In the genomic region with DNA sequence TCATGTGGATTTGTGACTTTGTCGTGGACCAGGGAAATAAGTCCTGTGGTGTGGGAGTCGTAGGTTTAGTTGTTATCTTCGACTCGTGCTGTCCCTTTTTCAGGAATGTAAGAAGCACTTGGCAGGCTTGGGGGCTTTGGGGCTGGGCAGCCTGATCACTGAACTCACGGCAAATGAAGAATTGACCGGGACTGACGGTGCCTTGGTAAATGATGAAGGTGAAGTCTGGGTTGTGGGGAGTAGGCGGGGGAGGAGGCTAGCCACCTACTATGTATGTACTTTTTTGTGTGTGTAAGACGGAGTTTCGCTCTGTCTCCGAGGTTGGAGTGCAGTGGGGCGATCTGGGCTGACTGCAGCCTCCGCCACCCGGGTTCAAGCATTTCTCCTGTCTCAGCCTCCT, we compare ENCODE assay signal across 8 cellular contexts. TPM values are rescaled to one million over a fixed set of nuclear protein-coding genes. Genes with fewer than 3 reads are reported as not detected.
DNase-seq lines count a peak whose midpoint lies in the region; ATAC-seq and TF ChIP-seq lines count a peak whose summit lies in the region.

No MANE protein-coding gene starts in this region.

- peaks cover 38% of the 10 kb centered on the region for H3K4me1 Mint-ChIP-seq in CD8-positive, alpha-beta T cell (ENCODE audit: low read depth)
- peaks cover 27 to 31% of the 10 kb centered on the region in 2 donors for H3K4me1 Mint-ChIP-seq in effector memory CD8-positive, alpha-beta T cell (ENCODE audit: low read depth in 2 of 2)

- peak overlapping the region; percentile 100 for H3K27ac Mint-ChIP-seq in CD8-positive, alpha-beta T cell
- peak overlapping the region; percentile 98 to 99 for H3K27ac Mint-ChIP-seq in effector memory CD8-positive, alpha-beta T cell

- ATAC-seq in CD8-positive, alpha-beta T cell, result no peak
- ATAC-seq in effector memory CD8-positive, alpha-beta T cell (replicated peaks), result no peak

- POLR2A ChIA-PET in CD8-positive, alpha-beta T cell (lab: Charles Lee), result interaction anchor here (1.4 to 2.6 kb wide), 4 partner anchors 113 to 255 kb away, joined by 3 to 35 read pairs (median 20); a partner anchor contains a TSS
- POLR2A ChIA-PET in RWPE1 (lab: Yijun Ruan, JAX; ENCODE audit: low non-redundant PET), result no interaction called here

- no peak for TF ChIP-seq POLR2A in ovary (IDR thresholded peaks at IDR 0.05)

- no peak for TF ChIP-seq CTCF in CD8-positive, alpha-beta T cell (IDR thresholded peaks at IDR 0.05)
- TF ChIP-seq CTCF in RWPE1 (conservative IDR thresholded peaks at IDR 0.05; ENCODE audit: low read depth) (no peak), ovary (IDR thresholded peaks at IDR 0.05) (no peak)

- peak overlapping the region; percentile 98 for H3K4me3 Mint-ChIP-seq in CD8-positive, alpha-beta T cell
- H3K4me3 Mint-ChIP-seq in effector memory CD8-positive, alpha-beta T cell, result peak overlapping the region; percentile 94 to 95

- peaks cover 23% of the 10 kb centered on the region for H3K4me1 ChIP-seq in CD8-positive, alpha-beta T cell (ENCODE audit: insufficient read depth, low read length)
- peaks cover 6% of the 10 kb centered on the region for H3K4me1 ChIP-seq in ovary (ENCODE audit: insufficient read depth)

- no peaks in the 10 kb centered on the region for H3K27me3 ChIP-seq in CD8-positive, alpha-beta T cell (ENCODE audit: insufficient read depth, low read length)
- H3K27me3 ChIP-seq in ovary, result no peaks in the 10 kb centered on the region

- intact Hi-C loops in CD8-positive, alpha-beta T cell (cut with DNase I, micrococcal nuclease), result loop anchor here (2.0 to 10.0 kb wide), 8 partner anchors 185 to 1233 kb away; a partner anchor contains a TSS
- intact Hi-C loops in ovary (cut with DNase I), result loop anchor here in 2 of 4 donors (10.0 kb wide), 2 partner anchors 73 to 113 kb away; a partner anchor contains a TSS

- H3K36me3 Mint-ChIP-seq in CD8-positive, alpha-beta T cell, result peaks cover 42% of the 10 kb centered on the region
- peaks cover 40% of the 10 kb centered on the region for H3K36me3 Mint-ChIP-seq in effector memory CD8-positive, alpha-beta T cell (ENCODE audit: insufficient read depth)

- WGBS in ovary, 3 donors, result 46 to 71% (median 53%) methylated on average over 14 of the region's 14 CpGs

- H3K36me3 ChIP-seq in CD8-positive, alpha-beta T cell (ENCODE audit: insufficient read depth, low read length), result peaks cover 15% of the 10 kb centered on the region
- H3K36me3 ChIP-seq in ovary, result no peaks in the 10 kb centered on the region

- H3K9me3 ChIP-seq in CD8-positive, alpha-beta T cell (ENCODE audit: low read length), result no peaks in the 10 kb centered on the region
- H3K9me3 ChIP-seq in ovary, result no peaks in the 10 kb centered on the region

- H3K27ac ChIP-seq in CD8-positive, alpha-beta T cell (ENCODE audit: low read depth, low read length), result peak overlapping the region; percentile 88
- H3K27ac ChIP-seq in RWPE1 (peak overlapping the region; percentile 93), ovary (no peak overlapping the region)

- H3K4me3 ChIP-seq in CD8-positive, alpha-beta T cell (ENCODE audit: low read depth, low read length), result peak overlapping the region; percentile 95
- peak overlapping the region; percentile 68 for H3K4me3 ChIP-seq in ovary

- no peak for TF ChIP-seq EP300 in ovary (IDR thresholded peaks at IDR 0.05)

- CTCF ChIA-PET in CD8-positive, alpha-beta T cell (lab: Charles Lee), result no interaction called here
- CTCF ChIA-PET in RWPE1 (lab: Yijun Ruan, JAX), result no interaction called here

- H3K27me3 Mint-ChIP-seq in CD8-positive, alpha-beta T cell (ENCODE audit: low read depth), result no peaks in the 10 kb centered on the region
- H3K27me3 Mint-ChIP-seq in effector memory CD8-positive, alpha-beta T cell, result no peaks in the 10 kb centered on the region

- H3K9me3 Mint-ChIP-seq in CD8-positive, alpha-beta T cell, result no peaks in the 10 kb centered on the region
- H3K9me3 Mint-ChIP-seq in effector memory CD8-positive, alpha-beta T cell, result no peaks in the 10 kb centered on the region

- no peak for DNase-seq in CD8-positive, alpha-beta T cell
- DNase-seq in RWPE1 (ENCODE audit: low spot score) (no peak), ovary (no peak), NCI-H1436 (lab: John Stamatoyannopoulos, UW) (no peak), AG20443 (ENCODE audit: low spot score) (no peak), NCI-H1436 treated with DMSO at 0.1 percent for 48 hours (lab: John Stamatoyannopoulos, UW) (no peak), amniotic stem cell (lab: John Stamatoyannopoulos, UW) (no peak)
- DNase-seq in effector memory CD8-positive, alpha-beta T cell, result no peak

RNA-seq across cellular contexts. Expression of a gene that starts 1.2 kb away (rescaled TPM):
- 10 to 100 TPM; 48.2 to 61.3 TPM for total RNA-seq in CD8-positive, alpha-beta T cell
- 10 to 100 TPM; 25.5 to 52.0 (median 46.0) TPM for total RNA-seq in ovary
- 10 to 100 TPM; 20.0 to 33.8 TPM for polyA plus RNA-seq in ovary

Comparison
In these comparisons a context has a peak if more than half of its experiments do, and no peak if none do; other contexts are left out.
1. H3K27ac ChIP-seq: peak in CD8-positive, alpha-beta T cell (single experiment) and RWPE1 (single experiment); none in ovary (0 of 2).